8 cellular contexts compared by ENCODE assay signal in genomic region chr20:39049684-39050554, GRCh38.
DNase-seq lines count a peak whose midpoint lies in the region; ATAC-seq and TF ChIP-seq lines count a peak whose summit lies in the region.

No MANE protein-coding gene starts in this region.

- under 1% methylated on average over 69 of the region's 69 CpGs for WGBS in liver

- H3K9me3 ChIP-seq in liver (ENCODE audit: control insufficient read depth in 4 of 4, low read length in 3 of 4) = no peaks in the 10 kb centered on the region

- no peaks in the 10 kb centered on the region for H3K36me3 ChIP-seq in liver (ENCODE audit: control insufficient read depth in 4 of 4, insufficient read depth in 3 of 4, low read depth in 1 of 4, low read length in 3 of 4)

- H3K27ac ChIP-seq in liver (ENCODE audit: low read depth in 1 of 2, low read length in 2 of 2) = peak overlapping the region in 1 of 2 donors; percentile 6

- peak overlapping the region; percentile 55 to 60 for H3K9ac ChIP-seq in liver (ENCODE audit: low read depth in 1 of 2, low read length in 2 of 2)

- POLR2A ChIA-PET in activated CD4-positive, alpha-beta T cell treated with anti-CD3 and anti-CD28 coated beads, Interleukin-2, amount 10 ng/mL, durations not matched to agents 7 days and 5 days (lab: Charles Lee) = no interaction called here

- H3K27me3 ChIP-seq in liver (ENCODE audit: control insufficient read depth in 4 of 4, insufficient read depth in 4 of 4, low read length in 3 of 4) = no peaks in the 10 kb centered on the region

- H3K27ac Mint-ChIP-seq in activated CD4-positive, alpha-beta T cell treated with anti-CD3 and anti-CD28 coated beads, Interleukin-2, amount 10 ng/mL, durations not matched to agents 7 days and 5 days = peak overlapping the region; percentile 78
- H3K27ac Mint-ChIP-seq in dendritic cell treated with granulocyte-macrophage colony-stimulating factor and Interleukin-4, amounts not matched to agents 40 ng/mL and 50 ng/mL, for 4 days = peak overlapping the region; percentile 86

- TF ChIP-seq CTCF in liver (IDR thresholded peaks at IDR 0.05; ENCODE audit: low read depth, low read length, missing input control) = peak; percentile 86

- peak overlapping the region; percentile 73 for H3K4me3 Mint-ChIP-seq in activated CD4-positive, alpha-beta T cell treated with anti-CD3 and anti-CD28 coated beads, Interleukin-2, amount 10 ng/mL, durations not matched to agents 7 days and 5 days
- H3K4me3 Mint-ChIP-seq in dendritic cell treated with granulocyte-macrophage colony-stimulating factor and Interleukin-4, amounts not matched to agents 40 ng/mL and 50 ng/mL, for 4 days = peak overlapping the region; percentile 81

- peak; percentile 57 for ATAC-seq in GM18519 (IDR thresholded peaks at IDR 0.05; ENCODE audit: low FRiP score, unreplicated experiment)
- peak; percentile 88 for ATAC-seq in HG03095 (IDR thresholded peaks at IDR 0.05; ENCODE audit: unreplicated experiment)

- peak overlapping the region; percentile 63 to 86 (median 67) for H3K4me3 ChIP-seq in liver (ENCODE audit: low read depth in 1 of 3, low read length in 3 of 3)

- H3K36me3 Mint-ChIP-seq in activated CD4-positive, alpha-beta T cell treated with anti-CD3 and anti-CD28 coated beads, Interleukin-2, amount 10 ng/mL, durations not matched to agents 7 days and 5 days (ENCODE audit: low read depth) = no peaks in the 10 kb centered on the region
- peaks cover under 1% of the 10 kb centered on the region for H3K36me3 Mint-ChIP-seq in dendritic cell treated with granulocyte-macrophage colony-stimulating factor and Interleukin-4, amounts not matched to agents 40 ng/mL and 50 ng/mL, for 4 days (ENCODE audit: low read depth)

- CTCF ChIA-PET in activated CD4-positive, alpha-beta T cell treated with anti-CD3 and anti-CD28 coated beads, Interleukin-2, amount 10 ng/mL, durations not matched to agents 7 days and 5 days (lab: Charles Lee) = interaction anchor here (1.0 to 4.0 kb wide), 15 partner anchors 10 to 407 kb away, joined by 3 to 41 read pairs (median 7); partner anchors contain the start of genes DHX35 and FAM83D

- no peaks in the 10 kb centered on the region for H3K9me3 Mint-ChIP-seq in activated CD4-positive, alpha-beta T cell treated with anti-CD3 and anti-CD28 coated beads, Interleukin-2, amount 10 ng/mL, durations not matched to agents 7 days and 5 days
- no peaks in the 10 kb centered on the region for H3K9me3 Mint-ChIP-seq in dendritic cell treated with granulocyte-macrophage colony-stimulating factor and Interleukin-4, amounts not matched to agents 40 ng/mL and 50 ng/mL, for 4 days

- peaks cover 14% of the 10 kb centered on the region for H3K4me1 Mint-ChIP-seq in activated CD4-positive, alpha-beta T cell treated with anti-CD3 and anti-CD28 coated beads, Interleukin-2, amount 10 ng/mL, durations not matched to agents 7 days and 5 days
- peaks cover 11% of the 10 kb centered on the region for H3K4me1 Mint-ChIP-seq in dendritic cell treated with granulocyte-macrophage colony-stimulating factor and Interleukin-4, amounts not matched to agents 40 ng/mL and 50 ng/mL, for 4 days (ENCODE audit: low read depth)

- intact Hi-C loops in dendritic cell treated with granulocyte-macrophage colony-stimulating factor and Interleukin-4, amounts not matched to agents 40 ng/mL and 50 ng/mL, for 4 days (cut with micrococcal nuclease) = loop anchor here (1.0 to 5.0 kb wide), 3 partner anchors 31 to 403 kb away; partner anchors contain the start of gene FAM83D

- DNase-seq in ACHN = peak; percentile 57
- DNase-seq in NCI-H345 treated with DMSO at 0.1 percent for 48 hours (lab: John Stamatoyannopoulos, UW; ENCODE audit: unreplicated experiment) = peak; percentile 81
- DNase-seq in activated CD4-positive, alpha-beta T cell treated with anti-CD3 and anti-CD28 coated beads, Interleukin-2, amount 10 ng/mL, durations not matched to agents 7 days and 5 days = peak; percentile 78
- peak; percentile 79 for DNase-seq in stimulated activated CD4-positive, alpha-beta T cell treated with anti-CD3 and anti-CD28 coated beads, Interleukin-4, amount 100 ng/mL, for 24 hours

- in situ Hi-C loops in ACHN (cut with HindIII; ENCODE audit: low pct_ligation_motif_present, low pct_unique_long_range_greater_than_20kb, low sequenced_read_pairs) = no loop called here

- H3K4me1 ChIP-seq in liver (ENCODE audit: control insufficient read depth in 4 of 4, insufficient read depth in 4 of 4, low read length in 3 of 4) = peaks cover 0 to 12% (median 5%) of the 10 kb centered on the region in 4 donors

- peak; percentile 84 to 90 for TF ChIP-seq RAD21 in liver (IDR thresholded peaks at IDR 0.05)

- peaks cover 3% of the 10 kb centered on the region for H3K27me3 Mint-ChIP-seq in activated CD4-positive, alpha-beta T cell treated with anti-CD3 and anti-CD28 coated beads, Interleukin-2, amount 10 ng/mL, durations not matched to agents 7 days and 5 days
- peaks cover 20% of the 10 kb centered on the region for H3K27me3 Mint-ChIP-seq in dendritic cell treated with granulocyte-macrophage colony-stimulating factor and Interleukin-4, amounts not matched to agents 40 ng/mL and 50 ng/mL, for 4 days

TF ChIP-seq in liver, 16 proteins besides CTCF, POLR2A, EP300 and RAD21:
- TF ChIP-seq YY1 (IDR thresholded peaks at IDR 0.05) (peak; percentile 51), MAX (IDR thresholded peaks at IDR 0.05) (no peak), HNF4G (IDR thresholded peaks at IDR 0.05) (no peak), SP1 (IDR thresholded peaks at IDR 0.05) (no peak), JUND (IDR thresholded peaks at IDR 0.05) (no peak), NR2F2 (IDR thresholded peaks at IDR 0.05) (no peak), ATF3 (IDR thresholded peaks at IDR 0.05) (no peak), FOXA1 (IDR thresholded peaks at IDR 0.05) (no peak), GABPA (IDR thresholded peaks at IDR 0.05 in 1 of 2, conservative IDR thresholded peaks at IDR 0.05 in 1 of 2) (peak in 1 of 2 donors; percentile 62), HNF4A (conservative IDR thresholded peaks at IDR 0.05) (no peak), FOXA2 (IDR thresholded peaks at IDR 0.05) (no peak)
